Comparison of ENCODE assay signal across 8 cellular contexts in genomic region chr2:164061129-164061746, GRCh38.
DNase-seq lines count a peak whose midpoint lies in the region; ATAC-seq and TF ChIP-seq lines count a peak whose summit lies in the region.

No MANE protein-coding gene starts in this region.

- H3K9me3 ChIP-seq in sigmoid colon: no peaks in the 10 kb centered on the region

- intact Hi-C loops in sigmoid colon (cut with DNase I): no loop called here

- no peaks in the 10 kb centered on the region for H3K4me1 ChIP-seq in sigmoid colon

- DNase-seq in CD1c-positive myeloid dendritic cell (ENCODE audit: extremely low spot score): peak; percentile 46
- DNase-seq in SK-MEL-5 (ENCODE audit: low read depth, low spot score): peak; percentile 77
- DNase-seq in germinal center (ENCODE audit: low spot score): peak; percentile 3
- no peak for DNase-seq in sigmoid colon
- no peak for DNase-seq in stimulated activated CD4-positive, alpha-beta T cell treated with anti-CD3 and anti-CD28 coated beads, Interleukin-4, amount 100 ng/mL, for 1 hour
- no peak for DNase-seq in GOT3 (lab: John Stamatoyannopoulos, UW)

- TF ChIP-seq CTCF in sigmoid colon (IDR thresholded peaks at IDR 0.05): peak in 3 of 4 experiments; percentile 26 to 46 (median 40)

- no peak for TF ChIP-seq POLR2A in sigmoid colon (IDR thresholded peaks at IDR 0.05)

- peak; percentile 74 for ATAC-seq in GM18873 (IDR thresholded peaks at IDR 0.05; ENCODE audit: low FRiP score, unreplicated experiment)
- ATAC-seq in HG03520 (IDR thresholded peaks at IDR 0.05; ENCODE audit: unreplicated experiment): peak; percentile 80

- no peak overlapping the region for H3K27ac ChIP-seq in sigmoid colon

- WGBS in sigmoid colon, 2 donors: 7 to 33% methylated on average over 2 of the region's 2 CpGs

- no peak for TF ChIP-seq EP300 in sigmoid colon (IDR thresholded peaks at IDR 0.05)

- H3K4me3 ChIP-seq in sigmoid colon: no peak overlapping the region

- no peaks in the 10 kb centered on the region for H3K36me3 ChIP-seq in sigmoid colon

- in situ Hi-C loops in SK-MEL-5 (cut with HindIII; ENCODE audit: low pct_unique_long_range_greater_than_20kb, low sequenced_read_pairs): no loop called here

- no peaks in the 10 kb centered on the region for H3K27me3 ChIP-seq in sigmoid colon

Comparison
In these comparisons a context has a peak if more than half of its experiments do, and no peak if none do; other contexts are left out.
1. DNase-seq: peak in CD1c-positive myeloid dendritic cell (single experiment), SK-MEL-5 (single experiment) and germinal center (single experiment); none in sigmoid colon (single experiment), stimulated activated CD4-positive, alpha-beta T cell treated with anti-CD3 and anti-CD28 coated beads, Interleukin-4, amount 100 ng/mL, for 1 hour (single experiment) and GOT3 (single experiment).